13 cellular contexts compared by ENCODE assay signal in genomic region chr3:13277130-13277783, GRCh38.
DNase-seq lines count a peak whose midpoint lies in the region; ATAC-seq and TF ChIP-seq lines count a peak whose summit lies in the region.
"Had no signal": no experiment of that assay in that cellular context is flagged by ENCODE, and none has a peak within 500 bp of the region (broad histone marks: within the 10 kb centered on the region; RNA-seq: fewer than 3 reads in every experiment).

No MANE protein-coding gene starts in this region.

- POLR2A ChIA-PET in naive thymus-derived CD4-positive, alpha-beta T cell (lab: Charles Lee) = no interaction called here

- TF ChIP-seq CTCF in left ventricle myocardium inferior (IDR thresholded peaks at IDR 0.05; ENCODE audit: borderline replicate concordance) = no peak

- intact Hi-C loops in Right ventricle myocardium inferior (cut with DNase I) = no loop called here
- intact Hi-C loops in cardiac septum (cut with DNase I) = no loop called here
- intact Hi-C loops in left ventricle myocardium inferior (cut with micrococcal nuclease) = no loop called here
- intact Hi-C loops in naive thymus-derived CD4-positive, alpha-beta T cell (cut with micrococcal nuclease) = no loop called here

- H3K27ac Mint-ChIP-seq in naive thymus-derived CD4-positive, alpha-beta T cell = peak overlapping the region in 2 of 9 donors; percentile 36 to 70
- H3K27ac Mint-ChIP-seq: stimulated activated naive CD8-positive, alpha-beta T cell treated with anti-CD3 and anti-CD28 coated beads, Interleukin-15, amount 100 ng/mL, for 72 hours; T-cell had no signal

- CTCF ChIA-PET in naive thymus-derived CD4-positive, alpha-beta T cell (lab: Charles Lee) = no interaction called here

- peaks cover 13 to 40% (median 28%) of the 10 kb centered on the region in 5 donors for H3K27me3 Mint-ChIP-seq in naive thymus-derived CD4-positive, alpha-beta T cell

- peaks cover 5 to 9% (median 8%) of the 10 kb centered on the region in 7 donors for H3K4me1 Mint-ChIP-seq in naive thymus-derived CD4-positive, alpha-beta T cell

- peaks cover 27% of the 10 kb centered on the region for H3K4me1 ChIP-seq in left ventricle myocardium inferior
- no peaks in the 10 kb centered on the region for H3K4me1 ChIP-seq in naive thymus-derived CD4-positive, alpha-beta T cell (ENCODE audit: control insufficient read depth in 2 of 2, insufficient read depth in 2 of 2, low read length in 2 of 2)

- H3K36me3 ChIP-seq in left ventricle myocardium inferior = no peaks in the 10 kb centered on the region
- H3K36me3 ChIP-seq in naive thymus-derived CD4-positive, alpha-beta T cell (ENCODE audit: control insufficient read depth in 2 of 3, insufficient read depth in 3 of 3, low read length in 3 of 3) = no peaks in the 10 kb centered on the region

- DNase-seq in Right ventricle myocardium inferior (ENCODE audit: missing footprints) = no peak
- DNase-seq in cardiac septum (ENCODE audit: low spot score) = no peak
- DNase-seq in left ventricle myocardium inferior = no peak
- peak; percentile 56 for DNase-seq in pons (ENCODE audit: low spot score)
- DNase-seq in naive thymus-derived CD4-positive, alpha-beta T cell = no peak
- DNase-seq in RPMI8226 = no peak
- no peak for DNase-seq in NCI-H1092 (lab: John Stamatoyannopoulos, UW)
- DNase-seq: activated gamma-delta T cell; Calu3; NCI-H187; stimulated activated naive CD8-positive, alpha-beta T cell treated with anti-CD3 and anti-CD28 coated beads, Interleukin-15, amount 100 ng/mL, for 72 hours; T-cell had no signal

- peak overlapping the region; percentile 25 for H3K4me3 ChIP-seq in left ventricle myocardium inferior
- H3K4me3 ChIP-seq in naive thymus-derived CD4-positive, alpha-beta T cell (ENCODE audit: low read length) = no peak overlapping the region

- peaks cover 58% of the 10 kb centered on the region for H3K27me3 ChIP-seq in left ventricle myocardium inferior (ENCODE audit: low read depth)
- H3K27me3 ChIP-seq in naive thymus-derived CD4-positive, alpha-beta T cell (ENCODE audit: control insufficient read depth in 2 of 2, insufficient read depth in 2 of 2, low read length in 2 of 2) = no peaks in the 10 kb centered on the region

- H3K27ac ChIP-seq in left ventricle myocardium inferior (replicated peaks) = peak overlapping the region; percentile 73
- no peak overlapping the region for H3K27ac ChIP-seq in naive thymus-derived CD4-positive, alpha-beta T cell (ENCODE audit: low read depth, low read length)

- ATAC-seq in Right ventricle myocardium inferior = peak; percentile 29
- ATAC-seq in HG03571 (IDR thresholded peaks at IDR 0.05; ENCODE audit: unreplicated experiment) = no peak
- no peak for ATAC-seq in naive thymus-derived CD4-positive, alpha-beta T cell
- ATAC-seq: stimulated activated naive CD8-positive, alpha-beta T cell treated with anti-CD3 and anti-CD28 coated beads, Interleukin-15, amount 100 ng/mL, for 72 hours; T-cell had no signal

- H3K36me3 Mint-ChIP-seq in naive thymus-derived CD4-positive, alpha-beta T cell = peaks cover 0 to 3% (median 0%) of the 10 kb centered on the region in 5 donors
- H3K36me3 Mint-ChIP-seq: T-cell had no signal

- H3K4me3 Mint-ChIP-seq in naive thymus-derived CD4-positive, alpha-beta T cell = no peak overlapping the region
- H3K4me3 Mint-ChIP-seq: stimulated activated naive CD8-positive, alpha-beta T cell treated with anti-CD3 and anti-CD28 coated beads, Interleukin-15, amount 100 ng/mL, for 72 hours; T-cell had no signal

- peaks cover 0 to 2% (median 0%) of the 10 kb centered on the region in 11 donors for H3K9me3 Mint-ChIP-seq in naive thymus-derived CD4-positive, alpha-beta T cell
- H3K9me3 Mint-ChIP-seq: stimulated activated naive CD8-positive, alpha-beta T cell treated with anti-CD3 and anti-CD28 coated beads, Interleukin-15, amount 100 ng/mL, for 72 hours; T-cell had no signal

- H3K9me3 ChIP-seq in left ventricle myocardium inferior (replicated peaks) = no peaks in the 10 kb centered on the region
- no peaks in the 10 kb centered on the region for H3K9me3 ChIP-seq in naive thymus-derived CD4-positive, alpha-beta T cell (ENCODE audit: control insufficient read depth in 2 of 3, low read length in 3 of 3)
